In genomic region chr11:66421492-66422205, GRCh38 we compare ENCODE assay signal across 8 cellular contexts.
DNase-seq lines count a peak whose midpoint lies in the region; ATAC-seq lines count a peak whose summit lies in the region.

No MANE protein-coding gene starts in this region.

- DNase-seq in NCI-H2029 treated with DMSO at 0.1 percent for 48 hours (lab: John Stamatoyannopoulos, UW) (peak; percentile 24), NCI-H2029 (lab: John Stamatoyannopoulos, UW) (no peak), NAMALWA (ENCODE audit: low spot score) (peak; percentile 80), cerebellar cortex (ENCODE audit: low spot score) (peak; percentile 71), iris pigment epithelial cell (ENCODE audit: low read depth) (peak; percentile 76)
- DNase-seq in activated CD4-positive, alpha-beta T cell treated with anti-CD3 and anti-CD28 coated beads for 48 hours: peak; percentile 91
- DNase-seq in stimulated activated CD4-positive, alpha-beta T cell treated with anti-CD3 and anti-CD28 coated beads, Interleukin-1b, Interleukin-23, amount 100 ng/mL, for 24 hours (ENCODE audit: low read depth in 4 of 4, low spot score in 1 of 4): peak; percentile 74 to 82 (median 78)

- no peak for ATAC-seq in GM21786 (IDR thresholded peaks at IDR 0.05; ENCODE audit: unreplicated experiment)
